ENCODE assay signal across 10 cellular contexts in the genomic region with DNA sequence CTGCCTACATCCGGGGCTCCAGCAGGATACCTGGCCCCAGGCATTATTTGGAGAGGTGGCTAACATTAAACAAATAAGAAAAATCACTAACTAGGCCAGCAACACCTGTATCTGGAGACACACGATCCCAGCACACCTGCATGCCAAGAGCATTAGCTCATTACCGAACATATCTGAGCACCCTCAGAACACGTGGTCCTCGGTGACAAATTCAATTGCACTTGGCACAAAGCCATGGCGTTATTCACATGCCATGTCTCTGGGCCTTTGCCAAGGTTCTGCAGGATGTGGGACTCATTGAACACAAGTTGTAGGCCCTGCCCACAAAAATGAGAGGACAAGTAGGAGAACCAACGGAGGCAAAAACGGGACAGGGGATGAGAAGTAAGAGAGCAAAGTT.
DNase-seq lines count a peak whose midpoint lies in the region; TF ChIP-seq lines count a peak whose summit lies in the region.
"Had no signal": no experiment of that assay in that cellular context is flagged by ENCODE, and none has a peak within 500 bp of the region (broad histone marks: within the 10 kb centered on the region; RNA-seq: fewer than 3 reads in every experiment).

No MANE protein-coding gene starts in this region.

- TF ChIP-seq CTCF in epithelial cell of esophagus (IDR thresholded peaks at IDR 0.05; ENCODE audit: insufficient read depth, low read depth, low read length, missing control alignments) (no peak), stomach (IDR thresholded peaks at IDR 0.05) (no peak), brain microvascular endothelial cell (IDR thresholded peaks at IDR 0.05; ENCODE audit: low read depth, low read length, missing control alignments) (no peak), GM13977 (IDR thresholded peaks at IDR 0.05; ENCODE audit: extremely low read depth, insufficient read depth, missing control alignments) (no peak), tibial artery (IDR thresholded peaks at IDR 0.05) (no peak)

- CTCF ChIA-PET in activated CD4-positive, alpha-beta T cell treated with anti-CD3 and anti-CD28 coated beads, Interleukin-2, amount 10 ng/mL, durations not matched to agents 7 days and 5 days (lab: Charles Lee): no interaction called here

- H3K27me3 ChIP-seq in stomach (no peaks in the 10 kb centered on the region), brain microvascular endothelial cell (replicated peaks) (no peaks in the 10 kb centered on the region), tibial artery (no peaks in the 10 kb centered on the region)

- no peaks in the 10 kb centered on the region for H3K36me3 Mint-ChIP-seq in activated CD4-positive, alpha-beta T cell treated with anti-CD3 and anti-CD28 coated beads, Interleukin-2, amount 10 ng/mL, durations not matched to agents 7 days and 5 days (ENCODE audit: low read depth)

- peaks cover 9% of the 10 kb centered on the region for H3K9me3 Mint-ChIP-seq in activated CD4-positive, alpha-beta T cell treated with anti-CD3 and anti-CD28 coated beads, Interleukin-2, amount 10 ng/mL, durations not matched to agents 7 days and 5 days

- H3K4me1 Mint-ChIP-seq in activated CD4-positive, alpha-beta T cell treated with anti-CD3 and anti-CD28 coated beads, Interleukin-2, amount 10 ng/mL, durations not matched to agents 7 days and 5 days: no peaks in the 10 kb centered on the region
- H3K4me1 Mint-ChIP-seq: activated CD4-positive, alpha-beta memory T cell treated with anti-CD3 and anti-CD28 coated beads, Interleukin-2, amount 10 ng/mL, durations not matched to agents 7 days and 5 days had no signal

- TF ChIP-seq EP300 in stomach (IDR thresholded peaks at IDR 0.05): no peak

- no peak overlapping the region for H3K4me3 Mint-ChIP-seq in activated CD4-positive, alpha-beta T cell treated with anti-CD3 and anti-CD28 coated beads, Interleukin-2, amount 10 ng/mL, durations not matched to agents 7 days and 5 days
- H3K4me3 Mint-ChIP-seq: activated CD4-positive, alpha-beta memory T cell treated with anti-CD3 and anti-CD28 coated beads, Interleukin-2, amount 10 ng/mL, durations not matched to agents 7 days and 5 days had no signal

- H3K36me3 ChIP-seq in stomach: no peaks in the 10 kb centered on the region
- H3K36me3 ChIP-seq in brain microvascular endothelial cell (replicated peaks): no peaks in the 10 kb centered on the region
- H3K36me3 ChIP-seq in tibial artery: no peaks in the 10 kb centered on the region

- DNase-seq in Jurkat, Clone E6-1 (ENCODE audit: low read depth, low spot score): peak; percentile 28
- peak; percentile 87 for DNase-seq in NCI-H2196 (lab: John Stamatoyannopoulos, UW; ENCODE audit: unreplicated experiment)
- peak; percentile 99 for DNase-seq in epithelial cell of esophagus (ENCODE audit: low read depth)
- peak; percentile 92 for DNase-seq in stomach
- DNase-seq in brain microvascular endothelial cell: no peak
- no peak for DNase-seq in GM13977 (ENCODE audit: low spot score)
- DNase-seq in tibial artery: no peak
- no peak for DNase-seq in activated CD4-positive, alpha-beta T cell treated with anti-CD3 and anti-CD28 coated beads, Interleukin-2, amount 10 ng/mL, durations not matched to agents 7 days and 5 days
- DNase-seq: activated CD4-positive, alpha-beta memory T cell treated with anti-CD3 and anti-CD28 coated beads, Interleukin-2, amount 10 ng/mL, durations not matched to agents 7 days and 5 days; stimulated activated CD4-positive, alpha-beta T cell treated with anti-CD3 and anti-CD28 coated beads, Interleukin-1b, Interleukin-23, amount 100 ng/mL, for 48 hours had no signal

- H3K9me3 ChIP-seq in stomach: no peaks in the 10 kb centered on the region
- H3K9me3 ChIP-seq in tibial artery: no peaks in the 10 kb centered on the region

- no peak overlapping the region for H3K27ac Mint-ChIP-seq in activated CD4-positive, alpha-beta T cell treated with anti-CD3 and anti-CD28 coated beads, Interleukin-2, amount 10 ng/mL, durations not matched to agents 7 days and 5 days
- H3K27ac Mint-ChIP-seq: activated CD4-positive, alpha-beta memory T cell treated with anti-CD3 and anti-CD28 coated beads, Interleukin-2, amount 10 ng/mL, durations not matched to agents 7 days and 5 days had no signal

- H3K27ac ChIP-seq in stomach: peak overlapping the region in 3 of 5 donors; percentile 53 to 63 (median 56)
- no peak overlapping the region for H3K27ac ChIP-seq in brain microvascular endothelial cell
- H3K27ac ChIP-seq in tibial artery: no peak overlapping the region

- TF ChIP-seq POLR2A in stomach (IDR thresholded peaks at IDR 0.05): no peak

- intact Hi-C loops in stomach (cut with DNase I; ENCODE audit: low total_unique reads): no loop called here
- intact Hi-C loops in tibial artery (cut with DNase I; ENCODE audit: low total_unique reads): no loop called here

- in situ Hi-C loops in brain microvascular endothelial cell (cut with HindIII; ENCODE audit: low pct_ligation_motif_present, low sequenced_read_pairs) (no loop called here), GM13977 (cut with MboI; ENCODE audit: low pct_unique_long_range_greater_than_20kb, low sequenced_read_pairs, unreplicated experiment) (loop anchor here (25.0 kb wide), 1 partner anchor 182 kb away; no protein-coding TSS in a partner anchor)

- H3K27me3 Mint-ChIP-seq in activated CD4-positive, alpha-beta T cell treated with anti-CD3 and anti-CD28 coated beads, Interleukin-2, amount 10 ng/mL, durations not matched to agents 7 days and 5 days: no peaks in the 10 kb centered on the region
- H3K27me3 Mint-ChIP-seq: activated CD4-positive, alpha-beta memory T cell treated with anti-CD3 and anti-CD28 coated beads, Interleukin-2, amount 10 ng/mL, durations not matched to agents 7 days and 5 days had no signal

- no peak overlapping the region for H3K4me3 ChIP-seq in Jurkat, Clone E6-1 (ENCODE audit: low read length)
- H3K4me3 ChIP-seq in epithelial cell of esophagus (ENCODE audit: low read length): no peak overlapping the region
- no peak overlapping the region for H3K4me3 ChIP-seq in stomach
- H3K4me3 ChIP-seq in brain microvascular endothelial cell (ENCODE audit: low read depth, low read length): no peak overlapping the region
- no peak overlapping the region for H3K4me3 ChIP-seq in tibial artery

- POLR2A ChIA-PET in activated CD4-positive, alpha-beta T cell treated with anti-CD3 and anti-CD28 coated beads, Interleukin-2, amount 10 ng/mL, durations not matched to agents 7 days and 5 days (lab: Charles Lee): no interaction called here

- 22 to 56% (median 31%) methylated on average over 8 of the region's 8 CpGs for WGBS in stomach, 5 donors

- H3K4me1 ChIP-seq in stomach: peaks cover 0 to 10% (median 3%) of the 10 kb centered on the region in 4 donors
- H3K4me1 ChIP-seq in tibial artery: no peaks in the 10 kb centered on the region

Comparison
In these comparisons a context has a peak if more than half of its experiments do, and no peak if none do; other contexts are left out.
1. DNase-seq: peak in Jurkat, Clone E6-1 (single experiment), NCI-H2196 (single experiment), epithelial cell of esophagus (single experiment) and stomach (single experiment); none in brain microvascular endothelial cell (single experiment), GM13977 (single experiment), tibial artery (0 of 2) and activated CD4-positive, alpha-beta T cell treated with anti-CD3 and anti-CD28 coated beads, Interleukin-2, amount 10 ng/mL, durations not matched to agents 7 days and 5 days (single experiment).
2. H3K27ac ChIP-seq: peak in stomach (3 of 5); none in brain microvascular endothelial cell (single experiment) and tibial artery (0 of 2).